ENCODE assay signal across 11 cellular contexts in the genomic region with DNA sequence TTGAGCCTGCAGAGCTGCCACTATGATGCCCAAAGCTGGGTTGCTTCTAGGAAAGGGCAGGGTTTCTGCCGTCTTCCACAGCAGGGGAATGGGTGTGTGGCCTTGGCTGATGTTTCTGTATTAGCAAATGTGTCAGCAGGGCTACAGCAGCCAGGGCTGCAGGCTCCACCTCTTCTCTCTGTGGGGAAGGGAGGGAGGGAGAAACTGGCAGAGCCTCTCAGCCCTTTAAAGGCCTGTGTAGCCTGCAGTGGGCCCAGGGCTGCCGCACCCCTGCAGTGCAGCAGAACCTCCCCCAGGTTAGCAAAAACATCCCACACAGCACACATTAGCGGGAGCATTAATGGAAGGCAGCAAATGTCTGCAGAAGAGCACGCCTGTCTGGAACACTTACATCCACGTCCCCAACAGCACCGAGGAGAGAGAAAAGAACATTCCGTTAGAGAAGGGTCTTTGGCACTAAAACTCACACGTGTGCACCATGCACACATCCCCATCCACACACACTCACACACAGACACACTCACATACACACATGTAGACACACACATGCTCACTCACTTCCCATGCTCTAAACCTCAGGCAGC. TPM values are rescaled to one million over a fixed set of nuclear protein-coding genes. Genes with fewer than 3 reads are reported as not detected.
DNase-seq lines count a peak whose midpoint lies in the region; ATAC-seq and TF ChIP-seq lines count a peak whose summit lies in the region.
"Had no signal": no experiment of that assay in that cellular context is flagged by ENCODE, and none has a peak within 500 bp of the region (broad histone marks: within the 10 kb centered on the region; RNA-seq: fewer than 3 reads in every experiment).

No MANE protein-coding gene starts in this region.

- in situ Hi-C loops in astrocyte of the cerebellum (cut with HindIII; ENCODE audit: low sequenced_read_pairs) = loop anchor here (5.0 to 25.0 kb wide), 2 partner anchors 74 to 164 kb away; no protein-coding TSS in a partner anchor

- no peaks in the 10 kb centered on the region for H3K9me3 ChIP-seq in prostate gland
- H3K9me3 ChIP-seq: upper lobe of left lung had no signal

- ATAC-seq in left ventricle myocardium superior = peak; percentile 86

- intact Hi-C loops in left ventricle myocardium superior (cut with micrococcal nuclease) = loop anchor here (5.0 kb wide), 1 partner anchor 144 kb away; no protein-coding TSS in a partner anchor
- intact Hi-C loops in prostate gland (cut with DNase I) = loop anchor here (5.0 to 10.0 kb wide), 3 partner anchors 74 to 219 kb away; a partner anchor contains a TSS

- WGBS in prostate gland = 30% methylated on average over 8 of the region's 8 CpGs

- DNase-seq in GM03348 (ENCODE audit: low spot score) (peak; percentile 81), astrocyte of the cerebellum (ENCODE audit: low read depth) (peak; percentile 16), left ventricle myocardium superior (peak; percentile 78), prostate gland (ENCODE audit: low spot score) (no peak), COLO829 (ENCODE audit: low spot score) (no peak), NCI-H2029 treated with DMSO at 0.1 percent for 48 hours (lab: John Stamatoyannopoulos, UW) (no peak), NCI-H526 (lab: John Stamatoyannopoulos, UW) (no peak), NCI-H446 treated with DMSO at 0.1 percent for 48 hours (lab: John Stamatoyannopoulos, UW) (no peak)
- DNase-seq: T1000, upper lobe of left lung had no signal

- peak overlapping the region; percentile 48 to 53 for H3K27ac ChIP-seq in prostate gland

- no peak for TF ChIP-seq POLR2A in prostate gland (IDR thresholded peaks at IDR 0.05)

- H3K27me3 ChIP-seq in prostate gland (replicated peaks; ENCODE audit: insufficient read depth) = no peaks in the 10 kb centered on the region
- H3K27me3 ChIP-seq: upper lobe of left lung had no signal

- no peak overlapping the region for H3K4me3 ChIP-seq in astrocyte of the cerebellum (ENCODE audit: low read depth, low read length)
- H3K4me3 ChIP-seq in prostate gland = no peak overlapping the region
- H3K4me3 ChIP-seq: skin epidermis, upper lobe of left lung had no signal

- H3K4me1 ChIP-seq in prostate gland (replicated peaks) = peaks cover 3% of the 10 kb centered on the region

- TF ChIP-seq CTCF in astrocyte of the cerebellum (IDR thresholded peaks at IDR 0.05; ENCODE audit: low read depth, low read length, missing control alignments) (no peak), prostate gland (IDR thresholded peaks at IDR 0.05) (no peak)

- no peaks in the 10 kb centered on the region for H3K36me3 ChIP-seq in prostate gland
- H3K36me3 ChIP-seq: upper lobe of left lung had no signal

RNA-seq across cellular contexts. Expression of a gene that starts 23.9 kb away (rescaled TPM):
- total RNA-seq in left ventricle myocardium superior = 101 TPM
- total RNA-seq in prostate gland = 10 to 100 TPM; 20.7 to 24.7 TPM

RNA-seq across cellular contexts. Expression of a gene that starts 27.9 kb away (rescaled TPM):
- total RNA-seq in left ventricle myocardium superior (301 TPM), prostate gland (10 to 100 TPM; 32.6 to 52.5 TPM)

Comparison
In these comparisons a context has a peak if more than half of its experiments do, and no peak if none do; other contexts are left out.
1. DNase-seq: peak in GM03348 (single experiment), astrocyte of the cerebellum (single experiment) and left ventricle myocardium superior (single experiment); none in prostate gland (single experiment), COLO829 (single experiment), NCI-H2029 treated with DMSO at 0.1 percent for 48 hours (single experiment), NCI-H526 (0 of 2) and NCI-H446 treated with DMSO at 0.1 percent for 48 hours (single experiment).